Comparison of ENCODE assay signal across 15 cellular contexts in genomic region chrX:116749943-116750342, GRCh38.
DNase-seq lines count a peak whose midpoint lies in the region; ATAC-seq and TF ChIP-seq lines count a peak whose summit lies in the region.
"Had no signal": no experiment of that assay in that cellular context is flagged by ENCODE, and none has a peak within 500 bp of the region (broad histone marks: within the 10 kb centered on the region; RNA-seq: fewer than 3 reads in every experiment).

No MANE protein-coding gene starts in this region.

- H3K4me3 Mint-ChIP-seq in effector memory CD8-positive, alpha-beta T cell = no peak overlapping the region
- H3K4me3 Mint-ChIP-seq: activated CD4-positive, alpha-beta memory T cell treated with anti-CD3 and anti-CD28 coated beads, Interleukin-2, amount 10 ng/mL, durations not matched to agents 7 days and 5 days; memory B cell; stimulated activated naive CD8-positive, alpha-beta T cell treated with anti-CD3 and anti-CD28 coated beads, Interleukin-15, Interleukin-2, amounts not matched to agents 100 ng/mL and 50 ng/mL, for 24 hours had no signal

- H3K27ac Mint-ChIP-seq in effector memory CD8-positive, alpha-beta T cell = no peak overlapping the region
- H3K27ac Mint-ChIP-seq: activated CD4-positive, alpha-beta memory T cell treated with anti-CD3 and anti-CD28 coated beads, Interleukin-2, amount 10 ng/mL, durations not matched to agents 7 days and 5 days; memory B cell; stimulated activated naive CD8-positive, alpha-beta T cell treated with anti-CD3 and anti-CD28 coated beads, Interleukin-15, Interleukin-2, amounts not matched to agents 100 ng/mL and 50 ng/mL, for 24 hours had no signal

- H3K27me3 ChIP-seq in MG63 = no peaks in the 10 kb centered on the region

- DNase-seq in DMS153 treated with DMSO at 0.1 percent for 48 hours (lab: John Stamatoyannopoulos, UW; ENCODE audit: unreplicated experiment) (peak; percentile 22), LNCaP clone FGC (ENCODE audit: low read depth) (peak; percentile 54), NCI-H748 treated with DMSO at 0.1 percent for 48 hours (lab: John Stamatoyannopoulos, UW) (peak; percentile 61), fibroblast of the conjunctiva (ENCODE audit: low read depth) (peak; percentile 8), MG63 (no peak)
- DNase-seq in effector memory CD8-positive, alpha-beta T cell = no peak
- DNase-seq: activated CD4-positive, alpha-beta memory T cell treated with anti-CD3 and anti-CD28 coated beads, Interleukin-2, amount 10 ng/mL, durations not matched to agents 7 days and 5 days; NCI-H2081 treated with DMSO at 0.1 percent for 48 hours; SW 1271 had no signal

- H3K36me3 Mint-ChIP-seq in effector memory CD8-positive, alpha-beta T cell (ENCODE audit: insufficient read depth) = no peaks in the 10 kb centered on the region
- H3K36me3 Mint-ChIP-seq: memory B cell had no signal

- H3K4me3 ChIP-seq in LNCaP clone FGC (ENCODE audit: low read depth, low read length) = no peak overlapping the region
- H3K4me3 ChIP-seq in MG63 = no peak overlapping the region
- H3K4me3 ChIP-seq: BLaER1 treated with 17β-estradiol and CSF1 and Interleukin-3, amounts not matched to agents 10 nM and 100 nM; K562 had no signal

- no peaks in the 10 kb centered on the region for H3K27me3 Mint-ChIP-seq in effector memory CD8-positive, alpha-beta T cell
- H3K27me3 Mint-ChIP-seq: activated CD4-positive, alpha-beta memory T cell treated with anti-CD3 and anti-CD28 coated beads, Interleukin-2, amount 10 ng/mL, durations not matched to agents 7 days and 5 days; memory B cell; stimulated activated naive CD8-positive, alpha-beta T cell treated with anti-CD3 and anti-CD28 coated beads, Interleukin-15, Interleukin-2, amounts not matched to agents 100 ng/mL and 50 ng/mL, for 24 hours had no signal

- H3K9me3 ChIP-seq in MG63 = no peaks in the 10 kb centered on the region
- H3K9me3 ChIP-seq: BLaER1 treated with 17β-estradiol and CSF1 and Interleukin-3, amounts not matched to agents 10 nM and 100 nM had no signal

- peaks cover 0 to 2% of the 10 kb centered on the region in 2 donors for H3K9me3 Mint-ChIP-seq in effector memory CD8-positive, alpha-beta T cell
- H3K9me3 Mint-ChIP-seq: activated CD4-positive, alpha-beta memory T cell treated with anti-CD3 and anti-CD28 coated beads, Interleukin-2, amount 10 ng/mL, durations not matched to agents 7 days and 5 days; stimulated activated naive CD8-positive, alpha-beta T cell treated with anti-CD3 and anti-CD28 coated beads, Interleukin-15, Interleukin-2, amounts not matched to agents 100 ng/mL and 50 ng/mL, for 24 hours had no signal

- no peaks in the 10 kb centered on the region for H3K36me3 ChIP-seq in MG63
- H3K36me3 ChIP-seq: BLaER1 treated with 17β-estradiol and CSF1 and Interleukin-3, amounts not matched to agents 10 nM and 100 nM had no signal

- no peaks in the 10 kb centered on the region for H3K4me1 Mint-ChIP-seq in effector memory CD8-positive, alpha-beta T cell (ENCODE audit: low read depth in 2 of 2)
- H3K4me1 Mint-ChIP-seq: activated CD4-positive, alpha-beta memory T cell treated with anti-CD3 and anti-CD28 coated beads, Interleukin-2, amount 10 ng/mL, durations not matched to agents 7 days and 5 days; memory B cell had no signal

- peak; percentile 40 for TF ChIP-seq CTCF in LNCaP clone FGC (IDR thresholded peaks at IDR 0.05; ENCODE audit: control insufficient read depth, extremely low read depth, insufficient read depth)

- ATAC-seq in HG03457 (IDR thresholded peaks at IDR 0.05; ENCODE audit: unreplicated experiment) = no peak
- ATAC-seq in HG03469 (IDR thresholded peaks at IDR 0.05; ENCODE audit: unreplicated experiment) = no peak
- ATAC-seq in effector memory CD8-positive, alpha-beta T cell (replicated peaks) = no peak
- ATAC-seq: K562 had no signal

Comparison
In these comparisons a context has a peak if more than half of its experiments do, and no peak if none do; other contexts are left out.
1. DNase-seq: peak in DMS153 treated with DMSO at 0.1 percent for 48 hours (single experiment), LNCaP clone FGC (single experiment), NCI-H748 treated with DMSO at 0.1 percent for 48 hours (single experiment) and fibroblast of the conjunctiva (single experiment); none in MG63 (single experiment) and effector memory CD8-positive, alpha-beta T cell (0 of 3).